8 cellular contexts compared by ENCODE assay signal in the genomic region with DNA sequence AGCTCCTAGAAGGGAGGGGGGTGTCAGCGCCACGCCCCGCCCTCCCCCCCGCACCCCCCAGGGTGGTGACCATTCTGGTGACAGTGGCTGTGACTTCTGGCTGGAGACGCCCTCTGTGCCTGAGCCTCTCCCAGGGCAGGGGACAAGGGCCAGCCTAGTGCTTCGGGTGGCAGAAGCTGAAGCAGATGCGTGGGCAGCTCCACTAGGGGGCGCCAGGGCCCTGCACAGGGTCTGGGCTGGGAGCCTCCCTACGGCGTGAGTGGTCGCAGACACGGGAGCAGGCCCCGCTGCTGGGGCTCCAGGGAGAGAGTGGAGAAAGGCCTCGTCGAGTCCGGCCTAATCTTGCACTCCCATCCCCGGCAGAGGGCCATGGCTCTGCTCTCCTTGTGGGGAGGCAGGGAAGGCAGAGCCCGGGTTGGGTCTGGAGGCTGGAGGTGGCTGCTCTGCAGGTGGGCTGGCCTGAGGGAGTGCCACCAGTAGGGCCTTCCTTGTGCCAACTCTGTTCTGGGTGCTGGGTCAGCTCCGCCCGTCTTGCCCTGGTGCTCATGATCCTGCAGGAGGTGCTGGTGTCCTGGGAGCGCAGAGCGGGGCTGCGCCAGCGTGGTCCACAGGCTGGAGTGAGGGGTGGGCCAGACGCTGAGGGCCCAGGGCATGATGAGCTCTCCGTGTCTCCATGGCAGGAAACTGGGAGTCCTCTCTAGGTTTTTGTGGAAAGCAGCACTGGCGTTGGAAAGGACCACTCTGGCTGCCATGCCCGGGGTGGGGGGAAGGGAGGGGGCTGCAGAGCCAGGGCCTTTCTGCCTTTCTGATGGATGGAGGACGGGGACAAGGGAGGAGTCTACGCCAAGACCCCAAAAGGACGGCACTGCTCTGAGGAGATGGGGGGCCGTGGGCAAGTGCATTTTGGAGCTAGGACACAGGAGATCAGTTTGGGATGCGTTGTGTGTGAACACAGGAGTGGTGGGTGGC. TPM values are rescaled to one million over a fixed set of nuclear protein-coding genes. Genes with fewer than 3 reads are reported as not detected.
DNase-seq lines count a peak whose midpoint lies in the region; ATAC-seq and TF ChIP-seq lines count a peak whose summit lies in the region.

No MANE protein-coding gene starts in this region.

- peak; percentile 52 to 72 for DNase-seq in HL-60 (ENCODE audit: low read depth in 1 of 2, low spot score in 1 of 2)
- peak; percentile 81 for DNase-seq in SK-N-DZ (ENCODE audit: low spot score)
- peak; percentile 37 to 55 (median 44) for DNase-seq in activated naive CD4-positive, alpha-beta T cell (lab: John Stamatoyannopoulos, UW)
- peak; percentile 75 for DNase-seq in left ventricle myocardium superior
- peak; percentile 70 for DNase-seq in stimulated activated CD4-positive, alpha-beta T cell treated with anti-CD3 and anti-CD28 coated beads, Interleukin-4, amount 100 ng/mL, for 1 hour

- peaks cover 45% of the 10 kb centered on the region for H3K4me1 ChIP-seq in BLaER1

- H3K9me3 ChIP-seq in BLaER1 = no peaks in the 10 kb centered on the region

- TF ChIP-seq CTCF in HL-60 (IDR thresholded peaks at IDR 0.05; ENCODE audit: insufficient read depth, low read length) = peak; percentile 82

- H4K20me1 ChIP-seq in BLaER1 = peaks cover 41% of the 10 kb centered on the region

- ATAC-seq in left ventricle myocardium superior (no peak), GM18907 (IDR thresholded peaks at IDR 0.05; ENCODE audit: unreplicated experiment) (no peak), GM18868 (IDR thresholded peaks at IDR 0.05; ENCODE audit: unreplicated experiment) (no peak)

- H3K27me3 ChIP-seq in BLaER1 (peaks cover 1% of the 10 kb centered on the region; the same call in 1 of the 2 replicates), HL-60 (ENCODE audit: insufficient read depth, poor library complexity, severe bottlenecking) (no peaks in the 10 kb centered on the region)

- intact Hi-C loops in left ventricle myocardium superior (cut with micrococcal nuclease) = loop anchor here (10.0 kb wide), 1 partner anchor 65 kb away; no protein-coding TSS in a partner anchor

- peaks cover 26% of the 10 kb centered on the region for H3K36me3 ChIP-seq in BLaER1

- H3K27ac ChIP-seq in BLaER1 (no peak overlapping the region), HL-60 (replicated peaks) (no peak overlapping the region)

- H3K4me3 ChIP-seq in BLaER1 (no peak overlapping the region), HL-60 (replicated peaks; ENCODE audit: insufficient read depth, low read length) (no peak overlapping the region)

- no peak overlapping the region for H3K9ac ChIP-seq in BLaER1

- peak overlapping the region; percentile 90 for H3K4me2 ChIP-seq in BLaER1

RNA-seq across cellular contexts. Expression of a gene that starts 2.5 kb away (rescaled TPM):
- polyA plus RNA-seq in SK-N-DZ (2014; cell fraction: cytosol; rRNA removed) = 355 and 371 TPM in 2 replicates
- 411 and 471 TPM in 2 replicates for polyA plus RNA-seq in SK-N-DZ (2014; cell fraction: nucleus; rRNA removed)
- total RNA-seq in left ventricle myocardium superior = 27.0 TPM

RNA-seq across cellular contexts. Expression of a gene that starts 2.9 kb away (rescaled TPM):
- 35.1 and 52.1 TPM in 2 replicates for polyA plus RNA-seq in SK-N-DZ (2014; cell fraction: cytosol; rRNA removed)
- polyA plus RNA-seq in SK-N-DZ (2014; cell fraction: nucleus; rRNA removed) = 551 and 631 TPM in 2 replicates
- 6.3 TPM for total RNA-seq in left ventricle myocardium superior

RNA-seq across cellular contexts. Expression of a gene that starts 11.3 kb away (rescaled TPM):
- 207 and 236 TPM in 2 replicates for polyA plus RNA-seq in SK-N-DZ (2014; cell fraction: cytosol; rRNA removed)
- polyA plus RNA-seq in SK-N-DZ (2014; cell fraction: nucleus; rRNA removed) = 474 and 522 TPM in 2 replicates
- 1.8 TPM for total RNA-seq in left ventricle myocardium superior

RNA-seq across cellular contexts. Expression of a gene that starts 17.3 kb away (rescaled TPM):
- polyA plus RNA-seq in SK-N-DZ (2014; cell fraction: cytosol; rRNA removed) = 228 and 312 TPM in 2 replicates
- polyA plus RNA-seq in SK-N-DZ (2014; cell fraction: nucleus; rRNA removed) = 357 and 359 TPM in 2 replicates
- 177 TPM for total RNA-seq in left ventricle myocardium superior

RNA-seq across cellular contexts. Expression of a gene that starts 31.4 kb away (rescaled TPM):
- polyA plus RNA-seq in SK-N-DZ (2014; cell fraction: cytosol; rRNA removed) = 65.1 and 71.9 TPM in 2 replicates
- polyA plus RNA-seq in SK-N-DZ (2014; cell fraction: nucleus; rRNA removed) = 471 and 495 TPM in 2 replicates
- total RNA-seq in left ventricle myocardium superior = 21.8 TPM
